11 cellular contexts compared by ENCODE assay signal in genomic region chr22:31218565-31219262, GRCh38. TPM values are rescaled to one million over a fixed set of nuclear protein-coding genes. Genes with fewer than 3 reads are reported as not detected.
DNase-seq lines count a peak whose midpoint lies in the region; ATAC-seq and TF ChIP-seq lines count a peak whose summit lies in the region.
"Had no signal": no experiment of that assay in that cellular context is flagged by ENCODE, and none has a peak within 500 bp of the region (broad histone marks: within the 10 kb centered on the region; RNA-seq: fewer than 3 reads in every experiment).

No MANE protein-coding gene starts in this region.

- POLR2A ChIA-PET in activated naive CD8-positive, alpha-beta T cell treated with anti-CD3 and anti-CD28 coated beads, Interleukin-2, amount 10 ng/mL, durations not matched to agents 7 days and 5 days (lab: Charles Lee), result interaction anchor here (0.7 kb wide), 1 partner anchor 128 kb away, joined by 3 read pairs; no protein-coding TSS in a partner anchor

- ATAC-seq in natural killer cell treated with Interleukin-12 subunit alpha and Interleukin-12 subunit beta and Interleukin-15 and Interleukin-18, amount 100 ng/mL, for 72 hours, result no peak
- ATAC-seq in natural killer cell (no peak), HG03139 (IDR thresholded peaks at IDR 0.05; ENCODE audit: unreplicated experiment) (no peak)
- ATAC-seq in activated naive CD8-positive, alpha-beta T cell treated with anti-CD3 and anti-CD28 coated beads, Interleukin-2, amount 10 ng/mL, durations not matched to agents 7 days and 5 days (ENCODE audit: low read depth), result no peak

- H3K36me3 Mint-ChIP-seq in natural killer cell treated with Interleukin-12 subunit alpha and Interleukin-12 subunit beta and Interleukin-15 and Interleukin-18, amount 100 ng/mL, for 72 hours, result peaks cover 37% of the 10 kb centered on the region
- H3K36me3 Mint-ChIP-seq in natural killer cell, result no peaks in the 10 kb centered on the region
- peaks cover 15% of the 10 kb centered on the region for H3K36me3 Mint-ChIP-seq in activated naive CD8-positive, alpha-beta T cell treated with anti-CD3 and anti-CD28 coated beads, Interleukin-2, amount 10 ng/mL, durations not matched to agents 7 days and 5 days

- H3K9ac ChIP-seq in muscle layer of colon (ENCODE audit: low read length), result no peak overlapping the region

- TF ChIP-seq CTCF in natural killer cell (IDR thresholded peaks at IDR 0.05) (no peak), GM13977 (IDR thresholded peaks at IDR 0.05; ENCODE audit: extremely low read depth, insufficient read depth, missing control alignments) (no peak)

- no peaks in the 10 kb centered on the region for H3K27me3 ChIP-seq in muscle layer of colon (ENCODE audit: control insufficient read depth in 1 of 2, insufficient read depth in 2 of 2, low read length in 2 of 2)
- H3K27me3 ChIP-seq: SJSA1 had no signal

- peak overlapping the region; percentile 4 for H3K27ac ChIP-seq in muscle layer of colon (ENCODE audit: low read depth, low read length)
- H3K27ac ChIP-seq: SJSA1 had no signal

- no peaks in the 10 kb centered on the region for H3K36me3 ChIP-seq in muscle layer of colon (ENCODE audit: insufficient read depth, low read length)

- H3K27ac Mint-ChIP-seq in natural killer cell treated with Interleukin-12 subunit alpha and Interleukin-12 subunit beta and Interleukin-15 and Interleukin-18, amount 100 ng/mL, for 72 hours, result peak overlapping the region; percentile 74 to 100
- H3K27ac Mint-ChIP-seq in natural killer cell, result no peak overlapping the region
- H3K27ac Mint-ChIP-seq in activated naive CD8-positive, alpha-beta T cell treated with anti-CD3 and anti-CD28 coated beads, Interleukin-2, amount 10 ng/mL, durations not matched to agents 7 days and 5 days, result peak overlapping the region; percentile 59

- H3K4me3 ChIP-seq in muscle layer of colon (ENCODE audit: low read depth in 1 of 2, low read length in 2 of 2), result no peak overlapping the region
- H3K4me3 ChIP-seq: SJSA1 had no signal

- H3K4me1 ChIP-seq in muscle layer of colon (ENCODE audit: insufficient read depth, low read length), result peaks cover 11% of the 10 kb centered on the region
- H3K4me1 ChIP-seq: SJSA1 had no signal

- peaks cover 70 to 71% of the 10 kb centered on the region in 2 donors for H3K4me1 Mint-ChIP-seq in natural killer cell treated with Interleukin-12 subunit alpha and Interleukin-12 subunit beta and Interleukin-15 and Interleukin-18, amount 100 ng/mL, for 72 hours (ENCODE audit: low read depth in 2 of 2)
- H3K4me1 Mint-ChIP-seq in natural killer cell, result peaks cover 26% of the 10 kb centered on the region in 2 donors
- H3K4me1 Mint-ChIP-seq in activated naive CD8-positive, alpha-beta T cell treated with anti-CD3 and anti-CD28 coated beads, Interleukin-2, amount 10 ng/mL, durations not matched to agents 7 days and 5 days, result peaks cover 39% of the 10 kb centered on the region

- H3K27me3 Mint-ChIP-seq in natural killer cell treated with Interleukin-12 subunit alpha and Interleukin-12 subunit beta and Interleukin-15 and Interleukin-18, amount 100 ng/mL, for 72 hours, result no peaks in the 10 kb centered on the region
- H3K27me3 Mint-ChIP-seq in natural killer cell (ENCODE audit: low read depth in 2 of 2), result no peaks in the 10 kb centered on the region
- no peaks in the 10 kb centered on the region for H3K27me3 Mint-ChIP-seq in activated naive CD8-positive, alpha-beta T cell treated with anti-CD3 and anti-CD28 coated beads, Interleukin-2, amount 10 ng/mL, durations not matched to agents 7 days and 5 days

- no peak for DNase-seq in natural killer cell treated with Interleukin-12 subunit alpha and Interleukin-12 subunit beta and Interleukin-15 and Interleukin-18, amount 100 ng/mL, for 72 hours (ENCODE audit: low spot score)
- no peak for DNase-seq in natural killer cell
- no peak for DNase-seq in activated naive CD8-positive, alpha-beta T cell treated with anti-CD3 and anti-CD28 coated beads, Interleukin-2, amount 10 ng/mL, durations not matched to agents 7 days and 5 days
- DNase-seq in NCI-H2227 treated with DMSO at 0.1 percent for 48 hours (lab: John Stamatoyannopoulos, UW), result no peak
- DNase-seq in activated effector memory CD4-positive, alpha-beta T cell treated with Interleukin-2 at 50 U/mL for 16 hours, result no peak
- no peak for DNase-seq in GM13977 (ENCODE audit: low spot score)
- DNase-seq: EL, NCI-H1048 had no signal

- in situ Hi-C loops in GM13977 (cut with MboI; ENCODE audit: low pct_unique_long_range_greater_than_20kb, low sequenced_read_pairs, unreplicated experiment), result no loop called here

- peak overlapping the region; percentile 69 for H3K4me3 Mint-ChIP-seq in natural killer cell treated with Interleukin-12 subunit alpha and Interleukin-12 subunit beta and Interleukin-15 and Interleukin-18, amount 100 ng/mL, for 72 hours
- no peak overlapping the region for H3K4me3 Mint-ChIP-seq in natural killer cell
- H3K4me3 Mint-ChIP-seq in activated naive CD8-positive, alpha-beta T cell treated with anti-CD3 and anti-CD28 coated beads, Interleukin-2, amount 10 ng/mL, durations not matched to agents 7 days and 5 days, result no peak overlapping the region

- H3K9me3 Mint-ChIP-seq in natural killer cell treated with Interleukin-12 subunit alpha and Interleukin-12 subunit beta and Interleukin-15 and Interleukin-18, amount 100 ng/mL, for 72 hours, result no peaks in the 10 kb centered on the region
- no peaks in the 10 kb centered on the region for H3K9me3 Mint-ChIP-seq in natural killer cell
- no peaks in the 10 kb centered on the region for H3K9me3 Mint-ChIP-seq in activated naive CD8-positive, alpha-beta T cell treated with anti-CD3 and anti-CD28 coated beads, Interleukin-2, amount 10 ng/mL, durations not matched to agents 7 days and 5 days

- intact Hi-C loops in natural killer cell (cut with micrococcal nuclease), result no loop called here

- H3K9me3 ChIP-seq in muscle layer of colon (ENCODE audit: low read length), result no peaks in the 10 kb centered on the region
- H3K9me3 ChIP-seq: SJSA1 had no signal

RNA-seq across cellular contexts. Expression of gene LIMK2, which starts 6.6 kb away (rescaled TPM):
- total RNA-seq in natural killer cell treated with Interleukin-12 subunit alpha and Interleukin-12 subunit beta and Interleukin-15 and Interleukin-18, amount 100 ng/mL, for 72 hours, result 100 to 1,000 TPM; 390 to 657 TPM
- total RNA-seq in natural killer cell, result 10 to 100 TPM; 17.2 to 28.6 (median 19.1) TPM
- 10 to 100 TPM; 38.9 to 39.9 TPM for total RNA-seq in activated naive CD8-positive, alpha-beta T cell treated with anti-CD3 and anti-CD28 coated beads, Interleukin-2, amount 10 ng/mL, durations not matched to agents 7 days and 5 days

RNA-seq across cellular contexts. Expression of gene RNF185, which starts 58.7 kb away (rescaled TPM):
- 10 to 100 TPM; 22.1 to 31.2 TPM for total RNA-seq in natural killer cell treated with Interleukin-12 subunit alpha and Interleukin-12 subunit beta and Interleukin-15 and Interleukin-18, amount 100 ng/mL, for 72 hours
- total RNA-seq in natural killer cell, result 10 to 100 TPM; 12.4 to 15.0 (median 13.2) TPM
- 10 to 100 TPM; 21.8 to 22.4 TPM for total RNA-seq in activated naive CD8-positive, alpha-beta T cell treated with anti-CD3 and anti-CD28 coated beads, Interleukin-2, amount 10 ng/mL, durations not matched to agents 7 days and 5 days

Comparison
In these comparisons a context has a peak if more than half of its experiments do, and no peak if none do; other contexts are left out.
1. H3K27ac Mint-ChIP-seq: peak in natural killer cell treated with Interleukin-12 subunit alpha and Interleukin-12 subunit beta and Interleukin-15 and Interleukin-18, amount 100 ng/mL, for 72 hours (2 of 2) and activated naive CD8-positive, alpha-beta T cell treated with anti-CD3 and anti-CD28 coated beads, Interleukin-2, amount 10 ng/mL, durations not matched to agents 7 days and 5 days (single experiment); none in natural killer cell (0 of 2).
2. RNA of gene LIMK2, which starts 6.6 kb away (total RNA-seq): 390 to 657 TPM in natural killer cell treated with Interleukin-12 subunit alpha and Interleukin-12 subunit beta and Interleukin-15 and Interleukin-18, amount 100 ng/mL, for 72 hours; 38.9 to 39.9 TPM in activated naive CD8-positive, alpha-beta T cell treated with anti-CD3 and anti-CD28 coated beads, Interleukin-2, amount 10 ng/mL, durations not matched to agents 7 days and 5 days and 17.2 to 28.6 TPM in natural killer cell; every median in the first group is over 4 times any median in the second.